ENCODE assay signal across 16 cellular contexts in genomic region chr17:2455956-2456355, GRCh38. TPM values are rescaled to one million over a fixed set of nuclear protein-coding genes. Genes with fewer than 3 reads are reported as not detected.
A peak's percentile ranks its signal among the peaks of the same experiment; 100 is the strongest.
DNase-seq lines count a peak whose midpoint lies in the region; TF ChIP-seq lines count a peak whose summit lies in the region.
"Had no signal": no experiment of that assay in that cellular context is flagged by ENCODE, and none has a peak within 500 bp of the region (broad histone marks: within the 10 kb centered on the region; RNA-seq: fewer than 3 reads in every experiment).

No MANE protein-coding gene starts in this region.

- TF ChIP-seq CTCF in A673 (conservative IDR thresholded peaks at IDR 0.05; ENCODE audit: low read depth, low read length), result no peak

- H3K4me3 ChIP-seq in A673 (ENCODE audit: low read depth, low read length, poor library complexity, severe bottlenecking), result no peak overlapping the region
- H3K4me3 ChIP-seq: GM23248, HAP-1 had no signal

- intact Hi-C loops in A673 (cut with micrococcal nuclease; ENCODE audit: unreplicated experiment) (no loop called here), head of caudate nucleus (cut with DNase I) (no loop called here)

- H3K9me3 ChIP-seq in A673 (ENCODE audit: low read depth, low read length, poor library complexity, severe bottlenecking), result no peaks in the 10 kb centered on the region
- H3K9me3 ChIP-seq: HAP-1 had no signal

- no peak overlapping the region for H3K4me3 Mint-ChIP-seq in activated T-cell treated with anti-CD3 and anti-CD28 coated beads, Interleukin-2, amount 50 U/mL, for 24 hours
- H3K4me3 Mint-ChIP-seq: CD4-positive, alpha-beta T cell had no signal

- CTCF ChIA-PET in A673 (lab: Charles Lee), result interaction anchor here (1.6 kb wide), 1 partner anchor 40 kb away, joined by 3 read pairs; no protein-coding TSS in a partner anchor

- H3K27ac Mint-ChIP-seq in activated T-cell treated with anti-CD3 and anti-CD28 coated beads, Interleukin-2, amount 50 U/mL, for 24 hours, result no peak overlapping the region
- H3K27ac Mint-ChIP-seq: CD4-positive, alpha-beta T cell had no signal

- POLR2A ChIA-PET in A673 (lab: Charles Lee; ENCODE audit: low non-redundant PET), result no interaction called here

- peaks cover 14% of the 10 kb centered on the region for H3K4me1 ChIP-seq in A673 (ENCODE audit: insufficient read depth, low read length, poor library complexity, severe bottlenecking)

- H3K4me1 Mint-ChIP-seq in activated T-cell treated with anti-CD3 and anti-CD28 coated beads, Interleukin-2, amount 50 U/mL, for 24 hours (ENCODE audit: low read depth), result peaks cover 41% of the 10 kb centered on the region

- no peaks in the 10 kb centered on the region for H3K9me3 Mint-ChIP-seq in activated T-cell treated with anti-CD3 and anti-CD28 coated beads, Interleukin-2, amount 50 U/mL, for 24 hours
- H3K9me3 Mint-ChIP-seq: CD4-positive, alpha-beta T cell had no signal

- DNase-seq in NCI-H1694 (lab: John Stamatoyannopoulos, UW) (peak; percentile 55), NCI-H524 treated with DMSO at 0.1 percent for 48 hours (lab: John Stamatoyannopoulos, UW) (peak; percentile 45), cerebellum (ENCODE audit: low spot score) (peak; percentile 67), A673 (ENCODE audit: low spot score) (no peak), head of caudate nucleus (no peak)
- no peak for DNase-seq in activated T-cell treated with anti-CD3 and anti-CD28 coated beads, Interleukin-2, amount 50 U/mL, for 24 hours
- no peak for DNase-seq in stimulated activated CD4-positive, alpha-beta T cell treated with anti-CD3 and anti-CD28 coated beads, Interleukin-2, amount 100 ng/mL, for 24 hours
- DNase-seq: AML-193; CD4-positive, alpha-beta T cell; DMS53; DND-41; EL; GM23248 had no signal

- BruUV-seq in A673 (replicated peaks; lab: Mats Ljungman, UMichigan), result no TSS peak

- H3K27ac ChIP-seq in A673 (ENCODE audit: low read depth, low read length, poor library complexity, severe bottlenecking), result no peak overlapping the region
- H3K27ac ChIP-seq: C4-2B, GM23248, HL-60 had no signal

- H3K27me3 ChIP-seq in A673 (replicated peaks; ENCODE audit: insufficient read depth, low read depth, low read length, poor library complexity), result no peaks in the 10 kb centered on the region

- no peaks in the 10 kb centered on the region for H3K27me3 Mint-ChIP-seq in activated T-cell treated with anti-CD3 and anti-CD28 coated beads, Interleukin-2, amount 50 U/mL, for 24 hours
- H3K27me3 Mint-ChIP-seq: CD4-positive, alpha-beta T cell had no signal

- no peaks in the 10 kb centered on the region for H3K36me3 ChIP-seq in A673 (ENCODE audit: insufficient read depth, low read length, poor library complexity, severe bottlenecking)

- peaks cover 76% of the 10 kb centered on the region for H3K36me3 Mint-ChIP-seq in activated T-cell treated with anti-CD3 and anti-CD28 coated beads, Interleukin-2, amount 50 U/mL, for 24 hours (ENCODE audit: low read depth)

RNA-seq across cellular contexts. Expression of gene MNT, which starts 55.1 kb away (rescaled TPM):
- total RNA-seq in cerebellum (8.3 TPM), A673 (2021) (32.1 and 33.4 TPM in 2 replicates)

RNA-seq across cellular contexts. Expression of gene METTL16, which starts 55.7 kb away (rescaled TPM):
- 24.4 TPM for total RNA-seq in cerebellum
- total RNA-seq in A673 (2021), result 50.8 and 51.3 TPM in 2 replicates

Comparison
In these comparisons a context has a peak if more than half of its experiments do, and no peak if none do; other contexts are left out.
1. DNase-seq: peak in NCI-H1694 (single experiment), NCI-H524 treated with DMSO at 0.1 percent for 48 hours (single experiment) and cerebellum (single experiment); none in activated T-cell treated with anti-CD3 and anti-CD28 coated beads, Interleukin-2, amount 50 U/mL, for 24 hours (single experiment), A673 (single experiment), stimulated activated CD4-positive, alpha-beta T cell treated with anti-CD3 and anti-CD28 coated beads, Interleukin-2, amount 100 ng/mL, for 24 hours (0 of 2) and head of caudate nucleus (0 of 42).